Comparison of ENCODE assay signal across 23 cellular contexts in the genomic region with DNA sequence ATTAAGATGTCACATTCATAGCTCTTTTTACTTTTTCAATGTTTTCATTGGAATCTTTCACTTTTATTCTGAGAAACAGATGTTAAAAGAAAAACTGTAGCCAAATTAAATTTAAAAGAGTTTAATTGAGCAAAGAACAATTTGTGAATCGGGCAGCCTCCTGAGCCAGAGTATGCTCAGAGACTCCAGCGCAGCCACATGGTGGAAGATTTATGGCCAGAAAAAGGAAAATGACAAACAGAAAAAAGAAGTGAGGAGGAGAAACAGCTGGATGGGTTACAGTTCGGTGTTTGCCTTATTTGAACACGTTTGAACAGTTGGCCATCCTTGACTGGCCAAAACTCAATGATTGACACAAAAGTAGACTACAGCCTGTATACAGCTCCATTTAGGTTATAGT. TPM values are rescaled to one million over a fixed set of nuclear protein-coding genes. Genes with fewer than 3 reads are reported as not detected.
DNase-seq lines count a peak whose midpoint lies in the region; ATAC-seq and TF ChIP-seq lines count a peak whose summit lies in the region.
"Had no signal": no experiment of that assay in that cellular context is flagged by ENCODE, and none has a peak within 500 bp of the region (broad histone marks: within the 10 kb centered on the region; RNA-seq: fewer than 3 reads in every experiment).

No MANE protein-coding gene starts in this region.

- DNase-seq in NCI-H510A treated with DMSO at 0.1 percent for 48 hours (lab: John Stamatoyannopoulos, UW) (peak; percentile 47), NCI-H510A (lab: John Stamatoyannopoulos, UW) (no peak), memory B cell (ENCODE audit: low spot score in 2 of 2) (no peak), type B pancreatic cell (ENCODE audit: extremely low spot score, unreplicated experiment) (no peak), lower leg skin (ENCODE audit: low spot score in 2 of 2) (no peak), Karpas-422 (no peak), H7 (no peak)
- DNase-seq: activated CD4-positive, alpha-beta T cell treated with anti-CD3 and anti-CD28 coated beads for 48 hours; activated naive CD4-positive, alpha-beta T cell treated with anti-CD3 and anti-CD28 coated beads for 36 hours; activated T-cell treated with anti-CD3 and anti-CD28 coated beads, Interleukin-2, amount 50 U/mL, for 48 hours; colonic mucosa; DND-41; lower lobe of right lung; mucosa of descending colon; NCI-H1105; stimulated activated CD4-positive, alpha-beta T cell treated with anti-CD3 and anti-CD28 coated beads, Interleukin-15, amount 100 ng/mL, for 24 hours; T-helper 2 cell; trophoblast cell had no signal

- no peak for TF ChIP-seq CTCF in VCaP (conservative IDR thresholded peaks at IDR 0.05)
- TF ChIP-seq CTCF in type B pancreatic cell (conservative IDR thresholded peaks at IDR 0.05): no peak
- TF ChIP-seq CTCF in lower leg skin (IDR thresholded peaks at IDR 0.05): no peak

- no peaks in the 10 kb centered on the region for H3K36me3 Mint-ChIP-seq in memory B cell
- no peaks in the 10 kb centered on the region for H3K36me3 Mint-ChIP-seq in type B pancreatic cell
- H3K36me3 Mint-ChIP-seq: neural progenitor cell had no signal

- ATAC-seq in memory B cell (ENCODE audit: low read depth): no peak
- ATAC-seq: HepG2, lower lobe of right lung, mucosa of descending colon, sciatic nerve had no signal

- no peak overlapping the region for H3K9ac ChIP-seq in Karpas-422 (ENCODE audit: low read length)
- H3K9ac ChIP-seq: neural progenitor cell had no signal

- H3K27ac ChIP-seq in VCaP: peak overlapping the region; percentile 96
- H3K27ac ChIP-seq in Karpas-422 (ENCODE audit: low read length): no peak overlapping the region
- H3K27ac ChIP-seq: colonic mucosa, lower lobe of right lung, neural progenitor cell, SK-N-MC had no signal

- H3K4me3 ChIP-seq in lower leg skin (ENCODE audit: low read depth, poor library complexity, severe bottlenecking) (no peak overlapping the region), Karpas-422 (ENCODE audit: low read length) (no peak overlapping the region), H7 (ENCODE audit: insufficient read depth, low read depth, low read length) (no peak overlapping the region)
- H3K4me3 ChIP-seq: colonic mucosa, lower lobe of right lung, mucosa of descending colon, neural progenitor cell, SK-N-MC had no signal

- H4K20me1 ChIP-seq in Karpas-422 (ENCODE audit: insufficient read depth, low read depth, low read length): no peaks in the 10 kb centered on the region

- H3K27me3 Mint-ChIP-seq in memory B cell (no peaks in the 10 kb centered on the region), type B pancreatic cell (no peaks in the 10 kb centered on the region)

- H3K27me3 ChIP-seq in Karpas-422 (ENCODE audit: low read length): no peaks in the 10 kb centered on the region
- H3K27me3 ChIP-seq in H7 (ENCODE audit: control insufficient read depth, insufficient read depth, low read length): no peaks in the 10 kb centered on the region
- H3K27me3 ChIP-seq: colonic mucosa, neural progenitor cell had no signal

- intact Hi-C loops in lower leg skin (cut with DNase I; ENCODE audit: low total_unique reads): no loop called here

- H3K4me1 Mint-ChIP-seq in memory B cell (peaks cover 18% of the 10 kb centered on the region), type B pancreatic cell (ENCODE audit: unreplicated experiment) (peaks cover 46% of the 10 kb centered on the region)

- H3K9me3 Mint-ChIP-seq in memory B cell (no peaks in the 10 kb centered on the region), type B pancreatic cell (no peaks in the 10 kb centered on the region)
- H3K9me3 Mint-ChIP-seq: activated naive CD4-positive, alpha-beta T cell treated with anti-CD3 and anti-CD28 coated beads for 36 hours; neural progenitor cell had no signal

- no peaks in the 10 kb centered on the region for H3K79me2 ChIP-seq in Karpas-422 (ENCODE audit: low read length)

- H3K27ac Mint-ChIP-seq in memory B cell (peak overlapping the region; percentile 39), type B pancreatic cell (peak overlapping the region; percentile 33)
- H3K27ac Mint-ChIP-seq: activated naive CD4-positive, alpha-beta T cell treated with anti-CD3 and anti-CD28 coated beads for 36 hours; neural progenitor cell had no signal

- peaks cover 14% of the 10 kb centered on the region for H3K4me1 ChIP-seq in Karpas-422 (ENCODE audit: low read length)

- H3K9me2 ChIP-seq in Karpas-422 (replicated peaks; ENCODE audit: insufficient read depth, low read length): no peaks in the 10 kb centered on the region

- no peak overlapping the region for H2AFZ ChIP-seq in Karpas-422 (ENCODE audit: low read length)
- H2AFZ ChIP-seq: neural progenitor cell had no signal

- WGBS in lower leg skin, 2 donors: 57 to 60% methylated on average over 4 of the region's 4 CpGs

- TF ChIP-seq POLR2A in lower leg skin (IDR thresholded peaks at IDR 0.05): no peak

- H3K4me3 Mint-ChIP-seq in memory B cell (no peak overlapping the region), type B pancreatic cell (no peak overlapping the region)
- H3K4me3 Mint-ChIP-seq: activated naive CD4-positive, alpha-beta T cell treated with anti-CD3 and anti-CD28 coated beads for 36 hours; neural progenitor cell had no signal

- H3K9me3 ChIP-seq in Karpas-422 (ENCODE audit: low read length): no peaks in the 10 kb centered on the region
- H3K9me3 ChIP-seq: colonic mucosa, lower lobe of right lung, mucosa of descending colon had no signal

- H3K36me3 ChIP-seq in Karpas-422 (ENCODE audit: insufficient read depth, low read length) (no peaks in the 10 kb centered on the region), H7 (replicated peaks; ENCODE audit: control insufficient read depth, insufficient read depth, low read length) (no peaks in the 10 kb centered on the region)
- H3K36me3 ChIP-seq: colonic mucosa, lower lobe of right lung, neural progenitor cell had no signal

- H3K4me2 ChIP-seq in Karpas-422 (ENCODE audit: low read depth, low read length, poor library complexity, severe bottlenecking): no peak overlapping the region
- H3K4me2 ChIP-seq: neural progenitor cell had no signal

RNA-seq across cellular contexts. Expression of gene RAB11A, which starts 33.8 kb away (rescaled TPM):
- total RNA-seq in type B pancreatic cell (ENCODE audit: low replicate concordance): 266 and 484 TPM in 2 replicates
- 100 to 1,000 TPM; 451 to 676 (median 466) TPM for total RNA-seq in lower leg skin
- total RNA-seq in Karpas-422 (2014; rRNA removed; shearing (Covaris generic); ENCODE audit: low replicate concordance): 187 and 230 TPM in 2 replicates
- total RNA-seq in H7 (2014; rRNA removed; shearing (Covaris generic)): 206 and 229 TPM in 2 replicates

RNA-seq across cellular contexts. Expression of gene DENND4A, which starts 43.4 kb away (rescaled TPM):
- total RNA-seq in type B pancreatic cell (ENCODE audit: low replicate concordance): 13.4 and 13.6 TPM in 2 replicates
- total RNA-seq in lower leg skin: 10 to 100 TPM in 3 of 4 donors, 1 to 10 TPM in 1; 7.4 to 16.4 (median 13.3) TPM
- 34.5 and 62.4 TPM in 2 replicates for total RNA-seq in Karpas-422 (2014; rRNA removed; shearing (Covaris generic); ENCODE audit: low replicate concordance)
- total RNA-seq in H7 (2014; rRNA removed; shearing (Covaris generic)): 2.9 and 4.4 TPM in 2 replicates
